12 cellular contexts compared by ENCODE assay signal in genomic region chr15:40460404-40460803, GRCh38.
"Had no signal": no experiment of that assay in that cellular context is flagged by ENCODE, and none has a peak within 500 bp of the region (broad histone marks: within the 10 kb centered on the region; RNA-seq: fewer than 3 reads in every experiment).

No MANE protein-coding gene starts in this region.

- DNase-seq: esophagus squamous epithelium; foreskin fibroblast; immature natural killer cell; left colon; mesendoderm; naive B cell; sigmoid colon; stimulated activated CD4-positive, alpha-beta T cell treated with anti-CD3 and anti-CD28 coated beads, Interleukin-12 subunit alpha, Interleukin-12 subunit beta, amount 100 ng/mL, for 4 hours; stimulated activated naive CD4-positive, alpha-beta T cell treated with Interleukin-2 at 50 U/mL for 16 hours; trophoblast cell had no signal

- ATAC-seq: gastroesophageal sphincter, left colon had no signal

- H3K27ac Mint-ChIP-seq: dendritic cell treated with granulocyte-macrophage colony-stimulating factor and Interleukin-4, amounts not matched to agents 40 ng/mL and 50 ng/mL, for 4 days had no signal

- H3K36me3 Mint-ChIP-seq: naive B cell had no signal

- H3K4me3 Mint-ChIP-seq: dendritic cell treated with granulocyte-macrophage colony-stimulating factor and Interleukin-4, amounts not matched to agents 40 ng/mL and 50 ng/mL, for 4 days; naive B cell had no signal

- H3K9me3 Mint-ChIP-seq: dendritic cell treated with granulocyte-macrophage colony-stimulating factor and Interleukin-4, amounts not matched to agents 40 ng/mL and 50 ng/mL, for 4 days; immature natural killer cell; naive B cell had no signal

- H3K27me3 Mint-ChIP-seq: dendritic cell treated with granulocyte-macrophage colony-stimulating factor and Interleukin-4, amounts not matched to agents 40 ng/mL and 50 ng/mL, for 4 days; naive B cell had no signal
